In the genomic region with DNA sequence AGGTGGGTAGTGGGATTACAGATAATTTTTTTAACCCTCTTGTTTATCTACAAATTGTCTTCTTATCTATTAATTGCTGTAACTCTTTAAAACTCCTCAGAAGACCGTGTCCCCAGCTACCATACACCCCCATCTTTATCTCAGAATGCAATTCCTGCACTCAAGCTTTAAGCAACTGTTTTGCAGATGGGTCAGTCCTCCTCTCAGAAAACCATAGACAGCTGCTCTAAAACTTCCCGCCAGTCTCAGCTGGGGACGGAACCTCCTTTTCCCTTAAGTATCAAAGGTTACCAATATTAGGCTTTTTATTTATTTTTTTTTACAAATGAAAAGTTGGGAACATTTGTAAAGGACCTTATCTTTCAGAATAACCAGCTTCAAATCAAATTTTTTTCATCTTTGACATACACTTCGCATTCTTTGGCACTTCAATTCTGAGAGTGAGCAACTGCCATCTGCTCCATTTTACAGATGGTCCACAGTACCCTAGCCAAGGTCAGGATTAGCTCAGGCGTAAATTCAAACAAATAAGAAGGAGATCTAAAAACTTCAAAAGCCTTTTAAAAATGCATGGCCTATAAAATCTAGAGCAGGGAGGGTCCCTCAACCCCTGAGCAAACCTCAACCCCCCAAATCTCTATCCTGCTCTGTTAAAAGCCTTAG, we compare ENCODE assay signal across 1 cellular context.
TF ChIP-seq lines count a peak whose summit lies in the region.

No MANE protein-coding gene starts in this region.

TF ChIP-seq in SK-N-SH, 30 proteins besides CTCF, POLR2A, EP300 and RAD21 (continued from another document):
- TF ChIP-seq REST (IDR thresholded peaks at IDR 0.05; ENCODE audit: low read depth, low read length) (no peak), IRF3 (IDR thresholded peaks at IDR 0.05; ENCODE audit: low read depth, low read length) (no peak), MXI1 (IDR thresholded peaks at IDR 0.05; ENCODE audit: low read depth, low read length) (no peak), TAF1 (IDR thresholded peaks at IDR 0.05; ENCODE audit: borderline replicate concordance, low read depth, low read length) (no peak), EZH2phosphoT487 (IDR thresholded peaks at IDR 0.05; ENCODE audit: borderline replicate concordance, low read depth) (no peak), GABPA (IDR thresholded peaks at IDR 0.05; ENCODE audit: low read depth) (no peak), POLR2AphosphoS5 (IDR thresholded peaks at IDR 0.05; ENCODE audit: low read depth, low read length) (no peak)
- TF ChIP-seq, protein P1, sequence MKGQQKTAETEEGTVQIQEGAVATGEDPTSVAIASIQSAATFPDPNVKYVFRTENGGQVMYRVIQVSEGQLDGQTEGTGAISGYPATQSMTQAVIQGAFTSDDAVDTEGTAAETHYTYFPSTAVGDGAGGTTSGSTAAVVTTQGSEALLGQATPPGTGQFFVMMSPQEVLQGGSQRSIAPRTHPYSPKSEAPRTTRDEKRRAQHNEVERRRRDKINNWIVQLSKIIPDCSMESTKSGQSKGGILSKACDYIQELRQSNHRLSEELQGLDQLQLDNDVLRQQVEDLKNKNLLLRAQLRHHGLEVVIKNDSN (IDR thresholded peaks at IDR 0.05; ENCODE audit: borderline replicate concordance, low read depth): no peak
- TF ChIP-seq, protein P2, sequence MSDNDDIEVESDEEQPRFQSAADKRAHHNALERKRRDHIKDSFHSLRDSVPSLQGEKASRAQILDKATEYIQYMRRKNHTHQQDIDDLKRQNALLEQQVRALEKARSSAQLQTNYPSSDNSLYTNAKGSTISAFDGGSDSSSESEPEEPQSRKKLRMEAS (IDR thresholded peaks at IDR 0.05; ENCODE audit: low read depth): no peak
